Comparison of ENCODE assay signal across 21 cellular contexts in genomic region chr4:60683953-60684352, GRCh38.
DNase-seq lines count a peak whose midpoint lies in the region; ATAC-seq and TF ChIP-seq lines count a peak whose summit lies in the region.
"Had no signal": no experiment of that assay in that cellular context is flagged by ENCODE, and none has a peak within 500 bp of the region (broad histone marks: within the 10 kb centered on the region; RNA-seq: fewer than 3 reads in every experiment).

No MANE protein-coding gene starts in this region.

- ATAC-seq in GM19328 (IDR thresholded peaks at IDR 0.05; ENCODE audit: unreplicated experiment) (no peak), GM21529 (IDR thresholded peaks at IDR 0.05; ENCODE audit: unreplicated experiment) (no peak)
- ATAC-seq: activated CD8-positive, alpha-beta T cell treated with anti-CD3 and anti-CD28 coated beads for 36 hours; upper lobe of right lung had no signal

- H3K4me3 ChIP-seq in cardiac fibroblast (replicated peaks in 1 of 2; ENCODE audit: low read depth in 2 of 2, low read length in 2 of 2) = no peak overlapping the region
- H3K4me3 ChIP-seq: BLaER1, cardiac muscle cell, SK-N-MC, skin epidermis, upper lobe of right lung had no signal

- DNase-seq in AG20443 (ENCODE audit: low spot score) (peak; percentile 66), M059J (ENCODE audit: low read depth) (peak; percentile 17), cardiac fibroblast (ENCODE audit: low read depth in 2 of 2) (peak; percentile 63 to 95), non-pigmented ciliary epithelial cell (ENCODE audit: low read depth) (peak; percentile 57), NCI-H82 (lab: John Stamatoyannopoulos, UW) (no peak), C1 segment of cervical spinal cord (lab: John Stamatoyannopoulos, UW) (no peak)
- DNase-seq: activated CD8-positive, alpha-beta T cell treated with anti-CD3 and anti-CD28 coated beads for 36 hours; effector memory CD4-positive, alpha-beta T cell; H9; KBM-7; NCI-H1105 treated with DMSO at 0.1 percent for 48 hours; NCI-H345; nucleus accumbens; stimulated activated naive CD4-positive, alpha-beta T cell; upper lobe of right lung had no signal

- TF ChIP-seq CTCF in cardiac fibroblast (IDR thresholded peaks at IDR 0.05; ENCODE audit: low read depth, low read length) = no peak

Comparison
In these comparisons a context has a peak if more than half of its experiments do, and no peak if none do; other contexts are left out.
1. DNase-seq: peak in AG20443 (single experiment), M059J (single experiment), cardiac fibroblast (2 of 2) and non-pigmented ciliary epithelial cell (single experiment); none in NCI-H82 (single experiment) and C1 segment of cervical spinal cord (0 of 14).